Comparison of ENCODE assay signal across 21 cellular contexts in the genomic region with DNA sequence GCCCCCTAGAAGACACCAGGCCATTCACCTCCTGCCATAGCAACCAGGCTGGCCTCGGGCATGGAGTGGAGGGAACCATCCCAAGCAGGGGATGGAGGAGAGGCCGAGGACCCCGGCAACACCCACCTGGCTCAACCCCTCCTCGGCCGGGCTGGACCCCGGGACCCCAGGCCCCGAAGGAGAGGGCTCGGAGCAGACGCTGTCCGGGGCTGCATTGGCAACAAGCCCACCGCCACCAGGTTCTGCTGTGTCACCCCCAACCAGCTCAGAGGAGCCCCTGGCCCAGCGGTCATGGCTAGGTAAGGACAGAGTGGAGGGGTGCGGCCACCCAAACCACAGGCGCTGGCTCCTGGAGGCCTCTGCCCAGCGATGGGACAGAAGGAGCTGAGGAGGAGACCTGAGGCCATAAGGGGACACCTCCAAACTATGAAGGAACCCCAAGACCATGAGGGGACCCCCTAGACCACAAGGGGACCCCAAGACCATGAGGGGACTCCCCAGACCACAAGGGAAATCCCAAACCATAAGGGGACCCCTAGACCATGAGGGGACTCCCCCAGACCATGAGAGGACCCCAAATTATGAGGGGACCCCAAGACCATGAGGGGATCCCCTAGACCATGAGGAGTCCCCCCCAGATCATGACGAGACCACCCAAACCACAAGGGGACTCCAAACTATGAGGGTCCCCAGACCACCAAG.
"Had no signal": no experiment of that assay in that cellular context is flagged by ENCODE, and none has a peak within 500 bp of the region (broad histone marks: within the 10 kb centered on the region; RNA-seq: fewer than 3 reads in every experiment).

No MANE protein-coding gene starts in this region.

- H3K4me2 ChIP-seq: hepatocyte had no signal

- H3K27ac ChIP-seq: epithelial cell of prostate, hepatocyte, sigmoid colon, spleen, stomach, testis had no signal

- H3K27me3 Mint-ChIP-seq: activated B cell treated with CpG ODN at 0.5 μM for 24 hours; activated naive CD8-positive, alpha-beta T cell treated with anti-CD3 and anti-CD28 coated beads, Interleukin-2, amount 10 ng/mL, durations not matched to agents 7 days and 5 days; brain; T-cell; type B pancreatic cell had no signal

- H3K4me1 Mint-ChIP-seq: endodermal cell had no signal

- H3K9me3 ChIP-seq: testis had no signal

- H3K79me2 ChIP-seq: hepatocyte had no signal

- ATAC-seq: natural killer cell treated with Interleukin-12 subunit alpha and Interleukin-12 subunit beta and Interleukin-15 and Interleukin-18, amount 100 ng/mL, for 72 hours had no signal

- H2AFZ ChIP-seq: hepatocyte had no signal

- H3K9me3 Mint-ChIP-seq: activated naive CD8-positive, alpha-beta T cell treated with anti-CD3 and anti-CD28 coated beads, Interleukin-2, amount 10 ng/mL, durations not matched to agents 7 days and 5 days; activated T-cell treated with anti-CD3 and anti-CD28 coated beads, Interleukin-2, amount 50 U/mL, for 72 hours; endodermal cell; mesothelial cell of epicardium; natural killer cell treated with Interleukin-12 subunit alpha and Interleukin-12 subunit beta and Interleukin-15 and Interleukin-18, amount 100 ng/mL, for 72 hours; T-cell; type B pancreatic cell had no signal

- H3K27ac Mint-ChIP-seq: activated B cell treated with CpG ODN at 0.5 μM for 24 hours; activated naive CD8-positive, alpha-beta T cell treated with anti-CD3 and anti-CD28 coated beads, Interleukin-2, amount 10 ng/mL, durations not matched to agents 7 days and 5 days; activated T-cell treated with anti-CD3 and anti-CD28 coated beads, Interleukin-2, amount 50 U/mL, for 72 hours; brain; endodermal cell; mesothelial cell of epicardium; natural killer cell treated with Interleukin-12 subunit alpha and Interleukin-12 subunit beta and Interleukin-15 and Interleukin-18, amount 100 ng/mL, for 72 hours; T-cell; type B pancreatic cell had no signal

- DNase-seq: activated CD4-positive, alpha-beta T cell treated with anti-CD3 and anti-CD28 coated beads for 4 hours; activated gamma-delta T cell; activated naive CD8-positive, alpha-beta T cell treated with anti-CD3 and anti-CD28 coated beads, Interleukin-2, amount 10 ng/mL, durations not matched to agents 7 days and 5 days; activated T-cell treated with anti-CD3 and anti-CD28 coated beads, Interleukin-2, amount 50 U/mL, for 72 hours; central memory CD4-positive, alpha-beta T cell; endodermal cell; foreskin fibroblast; nucleus accumbens; sigmoid colon; spleen; stomach; T-cell; testis had no signal

- H3K4me3 Mint-ChIP-seq: activated naive CD8-positive, alpha-beta T cell treated with anti-CD3 and anti-CD28 coated beads, Interleukin-2, amount 10 ng/mL, durations not matched to agents 7 days and 5 days; brain; endodermal cell; mesothelial cell of epicardium; natural killer cell treated with Interleukin-12 subunit alpha and Interleukin-12 subunit beta and Interleukin-15 and Interleukin-18, amount 100 ng/mL, for 72 hours; type B pancreatic cell had no signal

- H3K4me1 ChIP-seq: testis had no signal

- H3K4me3 ChIP-seq: hepatocyte, sigmoid colon, spleen, stomach, testis had no signal

- H3K27me3 ChIP-seq: dorsolateral prefrontal cortex, hepatocyte, sigmoid colon, spleen, stomach, testis had no signal

- H3K36me3 Mint-ChIP-seq: natural killer cell treated with Interleukin-12 subunit alpha and Interleukin-12 subunit beta and Interleukin-15 and Interleukin-18, amount 100 ng/mL, for 72 hours; type B pancreatic cell had no signal
